Comparison of ENCODE assay signal across 8 cellular contexts in the genomic region with DNA sequence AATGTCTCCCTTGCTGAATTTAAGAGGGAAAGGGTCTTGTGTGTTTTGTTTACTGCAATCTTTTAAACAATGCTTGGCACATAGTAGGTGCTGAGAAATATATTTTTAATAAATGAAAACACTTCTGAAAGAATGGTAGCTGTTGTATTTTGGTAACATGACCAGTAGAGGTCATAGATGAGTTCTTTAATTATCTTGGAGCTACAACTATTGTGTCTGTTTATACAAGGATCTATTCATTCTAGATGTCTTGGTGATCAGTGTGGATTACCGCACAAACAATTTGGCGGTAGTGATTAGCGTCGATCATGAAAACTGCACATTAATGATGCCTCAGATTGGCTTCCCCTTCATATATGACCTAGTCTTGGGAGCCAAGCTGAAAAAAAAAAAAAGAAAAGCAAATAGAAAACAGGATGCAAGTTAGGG. TPM values are rescaled to one million over a fixed set of nuclear protein-coding genes. Genes with fewer than 3 reads are reported as not detected.
DNase-seq lines count a peak whose midpoint lies in the region; ATAC-seq and TF ChIP-seq lines count a peak whose summit lies in the region.

No MANE protein-coding gene starts in this region.

- DNase-seq in NCI-H510A treated with DMSO at 0.1 percent for 48 hours (lab: John Stamatoyannopoulos, UW) (peak; percentile 25), NCI-H510A (lab: John Stamatoyannopoulos, UW) (no peak), fibroblast of the aortic adventitia (ENCODE audit: low read depth) (peak; percentile 65)
- DNase-seq in stimulated activated effector memory CD8-positive, alpha-beta T cell treated with anti-CD3 and anti-CD28 coated beads, Interleukin-12 subunit alpha, Interleukin-12 subunit beta, amount 100 ng/mL, for 72 hours (ENCODE audit: low spot score in 2 of 2): no peak
- no peak for DNase-seq in activated CD4-positive, CD25-positive, alpha-beta regulatory T cell treated with anti-CD3 and anti-CD28 coated beads, Interleukin-2, amount 50 U/mL, for 72 hours

- H3K4me3 ChIP-seq in fibroblast of the aortic adventitia (ENCODE audit: low read depth, low read length): no peak overlapping the region

- no peak overlapping the region for H3K4me3 Mint-ChIP-seq in stimulated activated effector memory CD8-positive, alpha-beta T cell treated with anti-CD3 and anti-CD28 coated beads, Interleukin-12 subunit alpha, Interleukin-12 subunit beta, amount 100 ng/mL, for 72 hours

- TF ChIP-seq CTCF in fibroblast of the aortic adventitia (IDR thresholded peaks at IDR 0.05; ENCODE audit: insufficient read depth, low read length): peak; percentile 53

- peak overlapping the region; percentile 7 for H3K27ac Mint-ChIP-seq in stimulated activated effector memory CD8-positive, alpha-beta T cell treated with anti-CD3 and anti-CD28 coated beads, Interleukin-12 subunit alpha, Interleukin-12 subunit beta, amount 100 ng/mL, for 72 hours

- ATAC-seq in HG03571 (IDR thresholded peaks at IDR 0.05; ENCODE audit: unreplicated experiment): peak; percentile 49
- ATAC-seq in SK-N-SH treated with all-trans-retinoic acid at 6 μM for 48 hours: peak; percentile 66
- ATAC-seq in stimulated activated effector memory CD8-positive, alpha-beta T cell treated with anti-CD3 and anti-CD28 coated beads, Interleukin-12 subunit alpha, Interleukin-12 subunit beta, amount 100 ng/mL, for 72 hours: no peak
- no peak for ATAC-seq in HG02840 (IDR thresholded peaks at IDR 0.05; ENCODE audit: low FRiP score, unreplicated experiment)

- no peaks in the 10 kb centered on the region for H3K36me3 Mint-ChIP-seq in stimulated activated effector memory CD8-positive, alpha-beta T cell treated with anti-CD3 and anti-CD28 coated beads, Interleukin-12 subunit alpha, Interleukin-12 subunit beta, amount 100 ng/mL, for 72 hours

- H3K4me1 Mint-ChIP-seq in stimulated activated effector memory CD8-positive, alpha-beta T cell treated with anti-CD3 and anti-CD28 coated beads, Interleukin-12 subunit alpha, Interleukin-12 subunit beta, amount 100 ng/mL, for 72 hours: peaks cover 5% of the 10 kb centered on the region

- no peaks in the 10 kb centered on the region for H3K9me3 Mint-ChIP-seq in stimulated activated effector memory CD8-positive, alpha-beta T cell treated with anti-CD3 and anti-CD28 coated beads, Interleukin-12 subunit alpha, Interleukin-12 subunit beta, amount 100 ng/mL, for 72 hours

TF ChIP-seq in SK-N-SH treated with all-trans-retinoic acid at 6 μM for 48 hours, 23 proteins besides CTCF, POLR2A, EP300 and RAD21:
- TF ChIP-seq, protein P1, sequence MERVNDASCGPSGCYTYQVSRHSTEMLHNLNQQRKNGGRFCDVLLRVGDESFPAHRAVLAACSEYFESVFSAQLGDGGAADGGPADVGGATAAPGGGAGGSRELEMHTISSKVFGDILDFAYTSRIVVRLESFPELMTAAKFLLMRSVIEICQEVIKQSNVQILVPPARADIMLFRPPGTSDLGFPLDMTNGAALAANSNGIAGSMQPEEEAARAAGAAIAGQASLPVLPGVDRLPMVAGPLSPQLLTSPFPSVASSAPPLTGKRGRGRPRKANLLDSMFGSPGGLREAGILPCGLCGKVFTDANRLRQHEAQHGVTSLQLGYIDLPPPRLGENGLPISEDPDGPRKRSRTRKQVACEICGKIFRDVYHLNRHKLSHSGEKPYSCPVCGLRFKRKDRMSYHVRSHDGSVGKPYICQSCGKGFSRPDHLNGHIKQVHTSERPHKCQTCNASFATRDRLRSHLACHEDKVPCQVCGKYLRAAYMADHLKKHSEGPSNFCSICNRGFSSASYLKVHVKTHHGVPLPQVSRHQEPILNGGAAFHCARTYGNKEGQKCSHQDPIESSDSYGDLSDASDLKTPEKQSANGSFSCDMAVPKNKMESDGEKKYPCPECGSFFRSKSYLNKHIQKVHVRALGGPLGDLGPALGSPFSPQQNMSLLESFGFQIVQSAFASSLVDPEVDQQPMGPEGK (CRISPR knock-in tag; IDR thresholded peaks at IDR 0.05; ENCODE audit: borderline replicate concordance): no peak
- TF ChIP-seq ESRRG (CRISPR knock-in tag; IDR thresholded peaks at IDR 0.05): no peak
- TF ChIP-seq CSDC2 (CRISPR knock-in tag; IDR thresholded peaks at IDR 0.05): no peak
- no peak for TF ChIP-seq OSR1 (CRISPR knock-in tag; IDR thresholded peaks at IDR 0.05)
- no peak for TF ChIP-seq ZNF565 (CRISPR knock-in tag; conservative IDR thresholded peaks at IDR 0.05; ENCODE audit: low read depth)
- no peak for TF ChIP-seq RARB (CRISPR knock-in tag; IDR thresholded peaks at IDR 0.05)
- TF ChIP-seq ZNF70 (CRISPR knock-in tag; IDR thresholded peaks at IDR 0.05): no peak
- no peak for TF ChIP-seq BACH2 (CRISPR knock-in tag; IDR thresholded peaks at IDR 0.05; ENCODE audit: borderline replicate concordance)
- TF ChIP-seq ZNF8 (CRISPR knock-in tag; IDR thresholded peaks at IDR 0.05): no peak
- no peak for TF ChIP-seq ZFP3 (CRISPR knock-in tag; IDR thresholded peaks at IDR 0.05)
- TF ChIP-seq TOX (CRISPR knock-in tag; IDR thresholded peaks at IDR 0.05; ENCODE audit: borderline replicate concordance): no peak
- no peak for TF ChIP-seq PPARA (CRISPR knock-in tag; IDR thresholded peaks at IDR 0.05; ENCODE audit: borderline replicate concordance)
- TF ChIP-seq, protein P2, sequence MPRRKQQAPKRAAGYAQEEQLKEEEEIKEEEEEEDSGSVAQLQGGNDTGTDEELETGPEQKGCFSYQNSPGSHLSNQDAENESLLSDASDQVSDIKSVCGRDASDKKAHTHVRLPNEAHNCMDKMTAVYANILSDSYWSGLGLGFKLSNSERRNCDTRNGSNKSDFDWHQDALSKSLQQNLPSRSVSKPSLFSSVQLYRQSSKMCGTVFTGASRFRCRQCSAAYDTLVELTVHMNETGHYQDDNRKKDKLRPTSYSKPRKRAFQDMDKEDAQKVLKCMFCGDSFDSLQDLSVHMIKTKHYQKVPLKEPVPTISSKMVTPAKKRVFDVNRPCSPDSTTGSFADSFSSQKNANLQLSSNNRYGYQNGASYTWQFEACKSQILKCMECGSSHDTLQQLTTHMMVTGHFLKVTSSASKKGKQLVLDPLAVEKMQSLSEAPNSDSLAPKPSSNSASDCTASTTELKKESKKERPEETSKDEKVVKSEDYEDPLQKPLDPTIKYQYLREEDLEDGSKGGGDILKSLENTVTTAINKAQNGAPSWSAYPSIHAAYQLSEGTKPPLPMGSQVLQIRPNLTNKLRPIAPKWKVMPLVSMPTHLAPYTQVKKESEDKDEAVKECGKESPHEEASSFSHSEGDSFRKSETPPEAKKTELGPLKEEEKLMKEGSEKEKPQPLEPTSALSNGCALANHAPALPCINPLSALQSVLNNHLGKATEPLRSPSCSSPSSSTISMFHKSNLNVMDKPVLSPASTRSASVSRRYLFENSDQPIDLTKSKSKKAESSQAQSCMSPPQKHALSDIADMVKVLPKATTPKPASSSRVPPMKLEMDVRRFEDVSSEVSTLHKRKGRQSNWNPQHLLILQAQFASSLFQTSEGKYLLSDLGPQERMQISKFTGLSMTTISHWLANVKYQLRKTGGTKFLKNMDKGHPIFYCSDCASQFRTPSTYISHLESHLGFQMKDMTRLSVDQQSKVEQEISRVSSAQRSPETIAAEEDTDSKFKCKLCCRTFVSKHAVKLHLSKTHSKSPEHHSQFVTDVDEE (CRISPR knock-in tag; IDR thresholded peaks at IDR 0.05): no peak
- TF ChIP-seq POU6F1 (CRISPR knock-in tag; IDR thresholded peaks at IDR 0.05; ENCODE audit: borderline replicate concordance, low read depth): no peak
- no peak for TF ChIP-seq TCF4 (CRISPR knock-in tag; IDR thresholded peaks at IDR 0.05; ENCODE audit: borderline replicate concordance)
- TF ChIP-seq ZC3H10 (CRISPR knock-in tag; IDR thresholded peaks at IDR 0.05): no peak
- no peak for TF ChIP-seq SNAI2 (CRISPR knock-in tag; IDR thresholded peaks at IDR 0.05)
- TF ChIP-seq GLIS3 (CRISPR knock-in tag; IDR thresholded peaks at IDR 0.05): no peak
TF ChIP-seq in SK-N-SH treated with all-trans-retinoic acid at 6 μM for 48 hours: peak in this region for 0.

RNA-seq across cellular contexts. Expression of gene SCRG1, which starts 21.4 kb away (rescaled TPM):
- 0.49 and 0.99 TPM in 2 replicates for total RNA-seq in fibroblast of the aortic adventitia (ENCODE audit: low replicate concordance)

RNA-seq across cellular contexts. Expression of gene SAP30, which starts 49.6 kb away (rescaled TPM):
- 14.0 and 21.4 TPM in 2 replicates for total RNA-seq in fibroblast of the aortic adventitia (ENCODE audit: low replicate concordance)

Comparison
In these comparisons a context has a peak if more than half of its experiments do, and no peak if none do; other contexts are left out.
1. DNase-seq: peak in NCI-H510A treated with DMSO at 0.1 percent for 48 hours (single experiment) and fibroblast of the aortic adventitia (single experiment); none in NCI-H510A (single experiment), stimulated activated effector memory CD8-positive, alpha-beta T cell treated with anti-CD3 and anti-CD28 coated beads, Interleukin-12 subunit alpha, Interleukin-12 subunit beta, amount 100 ng/mL, for 72 hours (0 of 2) and activated CD4-positive, CD25-positive, alpha-beta regulatory T cell treated with anti-CD3 and anti-CD28 coated beads, Interleukin-2, amount 50 U/mL, for 72 hours (single experiment).
2. ATAC-seq: peak in HG03571 (single experiment) and SK-N-SH treated with all-trans-retinoic acid at 6 μM for 48 hours (single experiment); none in stimulated activated effector memory CD8-positive, alpha-beta T cell treated with anti-CD3 and anti-CD28 coated beads, Interleukin-12 subunit alpha, Interleukin-12 subunit beta, amount 100 ng/mL, for 72 hours (single experiment) and HG02840 (single experiment).